ENCODE assay signal across 8 cellular contexts in the genomic region with DNA sequence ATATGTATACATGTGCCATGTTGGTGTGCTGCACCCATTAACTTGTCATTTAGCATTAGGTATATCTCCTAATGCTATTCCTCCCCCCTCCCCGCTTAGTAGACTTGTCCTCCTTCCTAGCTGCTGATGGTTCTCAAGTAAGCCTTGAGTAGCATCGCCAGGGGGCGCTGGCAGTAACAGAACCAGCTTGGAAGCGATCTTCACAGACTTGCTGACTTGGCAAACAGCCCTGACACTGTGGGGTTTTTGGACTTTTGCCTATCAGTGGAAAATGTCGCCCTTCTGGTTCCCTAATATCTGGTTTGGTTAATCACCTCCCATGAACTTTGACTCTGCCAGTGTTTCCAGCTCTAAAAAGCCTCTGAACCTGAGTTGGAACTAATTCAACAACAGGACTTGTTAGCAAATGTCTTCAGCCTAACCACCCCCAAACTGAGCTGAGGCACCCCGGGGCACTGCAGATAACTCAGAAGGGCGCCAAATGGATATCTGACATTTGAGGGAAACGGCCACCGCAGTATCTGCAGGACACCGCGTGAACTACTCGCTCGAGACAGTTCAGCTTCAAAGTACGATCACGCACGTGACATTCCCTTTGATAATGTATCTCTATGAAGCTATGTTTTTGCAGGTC. TPM values are rescaled to one million over a fixed set of nuclear protein-coding genes. Genes with fewer than 3 reads are reported as not detected.
DNase-seq lines count a peak whose midpoint lies in the region; ATAC-seq and TF ChIP-seq lines count a peak whose summit lies in the region.

No MANE protein-coding gene starts in this region.

- peak overlapping the region in 4 of 5 donors; percentile 14 to 74 (median 34) for H3K27ac ChIP-seq in adrenal gland
- H3K27ac ChIP-seq in heart right ventricle = peak overlapping the region; percentile 27 to 90 (median 80)

- no peaks in the 10 kb centered on the region for H3K27me3 ChIP-seq in adrenal gland
- H3K27me3 ChIP-seq in heart right ventricle = no peaks in the 10 kb centered on the region

- peak in 1 of 2 donors; percentile 29 for TF ChIP-seq POLR2A in adrenal gland (IDR thresholded peaks at IDR 0.05)

- H3K36me3 ChIP-seq in adrenal gland (replicated peaks in 1 of 2) = peaks cover 0 to 28% of the 10 kb centered on the region in 2 donors
- peaks cover 0 to 65% (median 27%) of the 10 kb centered on the region in 9 donors for H3K36me3 ChIP-seq in heart right ventricle

- TF ChIP-seq CTCF in GM12875 (IDR thresholded peaks at IDR 0.05; ENCODE audit: borderline replicate concordance, insufficient read depth, low read depth, low read length) = peak; percentile 78
- TF ChIP-seq CTCF in adrenal gland (IDR thresholded peaks at IDR 0.05) = peak; percentile 69 to 95 (median 94)
- peak; percentile 69 to 88 (median 80) for TF ChIP-seq CTCF in heart right ventricle (IDR thresholded peaks at IDR 0.05)

- ATAC-seq in heart right ventricle (peak; percentile 58 to 85 (median 74)), HG02885 (IDR thresholded peaks at IDR 0.05; ENCODE audit: poor library complexity, unreplicated experiment) (no peak)

- DNase-seq in NCI-H187 (lab: John Stamatoyannopoulos, UW) = peak; percentile 75 to 79
- DNase-seq in T-helper 1 cell = peak; percentile 73 to 90 (median 82)
- peak; percentile 89 to 98 (median 96) for DNase-seq in adrenal gland
- DNase-seq in heart right ventricle = peak; percentile 94
- DNase-seq in pulmonary artery endothelial cell (ENCODE audit: low read depth, low spot score) = peak; percentile 88
- DNase-seq in ureter (ENCODE audit: low spot score) = peak; percentile 95

- intact Hi-C loops in adrenal gland (cut with DNase I) = loop anchor here in 1 of 2 donors (5.0 kb wide), 1 partner anchor 110 kb away; no protein-coding TSS in a partner anchor
- intact Hi-C loops in heart right ventricle (cut with DNase I) = loop anchor here (1.0 to 10.0 kb wide), 9 partner anchors 35 to 110 kb away; a partner anchor contains a TSS

- H3K4me1 ChIP-seq in adrenal gland (replicated peaks in 1 of 2) (peaks cover 10 to 16% of the 10 kb centered on the region in 2 donors), heart right ventricle (peaks cover 12 to 53% (median 36%) of the 10 kb centered on the region in 9 donors)

- WGBS in adrenal gland, 4 donors = 7 to 22% (median 19%) methylated on average over 15 to 16 of the region's 16 CpGs
- WGBS in heart right ventricle, 2 donors = 6 to 10% methylated on average over 16 of the region's 16 CpGs

- H3K4me3 ChIP-seq in GM12875 (ENCODE audit: low read depth, low read length) (no peak overlapping the region), adrenal gland (peak overlapping the region in 1 of 4 donors; percentile 0), heart right ventricle (peak overlapping the region in 2 of 10 donors; percentile 2 to 5)

- H3K9me3 ChIP-seq in adrenal gland (replicated peaks in 1 of 3) = no peaks in the 10 kb centered on the region
- no peaks in the 10 kb centered on the region for H3K9me3 ChIP-seq in heart right ventricle

RNA-seq across cellular contexts. Expression of a gene that starts 15.4 kb away (rescaled TPM):
- total RNA-seq in adrenal gland (under 1 TPM in 1 of 8 donors, not detected in 7; 0.11 TPM), heart right ventricle (under 1 TPM in 2 of 10 donors, not detected in 8; 0.13 to 0.16 TPM), pulmonary artery endothelial cell (not detected in 2 replicates), ureter (not detected)
- polyA plus RNA-seq in adrenal gland (not detected), heart right ventricle (not detected)

RNA-seq across cellular contexts. Expression of a gene that starts 39.5 kb away (rescaled TPM):
- 1 to 10 TPM; 2.4 to 9.7 (median 7.2) TPM for total RNA-seq in adrenal gland
- 10 to 100 TPM in 1 of 3 donors, 1 to 10 TPM in 2; 2.9 to 14.7 (median 7.7) TPM for polyA plus RNA-seq in adrenal gland
- 10 to 100 TPM in 9 of 10 donors, 1 to 10 TPM in 1; 6.7 to 24.1 (median 12.6) TPM for total RNA-seq in heart right ventricle
- polyA plus RNA-seq in heart right ventricle = 10 to 100 TPM in 1 of 2 donors, 1 to 10 TPM in 1; 7.9 to 15.9 TPM
- total RNA-seq in pulmonary artery endothelial cell = 2.0 and 3.2 TPM in 2 replicates
- 18.7 TPM for total RNA-seq in ureter

RNA-seq across cellular contexts. Expression of a gene that starts 55.6 kb away (rescaled TPM):
- total RNA-seq in adrenal gland (10 to 100 TPM in 6 of 8 donors, 1 to 10 TPM in 2; 6.7 to 20.3 (median 15.3) TPM), heart right ventricle (10 to 100 TPM in 5 of 10 donors, 1 to 10 TPM in 5; 6.3 to 28.7 (median 9.8) TPM), pulmonary artery endothelial cell (0.63 and 1.1 TPM in 2 replicates), ureter (19.4 TPM)
- polyA plus RNA-seq in adrenal gland (10 to 100 TPM in 2 of 3 donors, 1 to 10 TPM in 1; 3.6 to 31.9 (median 13.7) TPM), heart right ventricle (10 to 100 TPM in 1 of 2 donors, 1 to 10 TPM in 1; 5.3 to 11.1 TPM)
